22 cellular contexts compared by ENCODE assay signal in genomic region chr7:134814730-134815364, GRCh38. TPM values are rescaled to one million over a fixed set of nuclear protein-coding genes. Genes with fewer than 3 reads are reported as not detected.
DNase-seq lines count a peak whose midpoint lies in the region; ATAC-seq, FAIRE-seq and TF ChIP-seq lines count a peak whose summit lies in the region.
"Had no signal": no experiment of that assay in that cellular context is flagged by ENCODE, and none has a peak within 500 bp of the region (broad histone marks: within the 10 kb centered on the region; RNA-seq: fewer than 3 reads in every experiment).

No MANE protein-coding gene starts in this region.

- no peak for FAIRE-seq in GM12878 (lab: Jason Lieb, UNC)
- no peak for FAIRE-seq in frontal cortex (lab: Jason Lieb, UNC)
- FAIRE-seq: D721Med had no signal

- no peak overlapping the region for H2AFZ ChIP-seq in GM12878 (ENCODE audit: control insufficient read depth, low read depth, low read length)

- no peaks in the 10 kb centered on the region for H3K4me1 Mint-ChIP-seq in activated CD8-positive, alpha-beta T cell treated with anti-CD3 and anti-CD28 coated beads for 36 hours (ENCODE audit: low read depth)
- H3K4me1 Mint-ChIP-seq: stimulated activated memory B cell treated with anti-CD40 and anti-IgM and Interleukin-4, amounts not matched to agents 10 μg/mL and 1 μg/mL and 100 μg/mL, for 72 hours had no signal

- no peak overlapping the region for H3K4me3 Mint-ChIP-seq in activated CD8-positive, alpha-beta T cell treated with anti-CD3 and anti-CD28 coated beads for 36 hours
- H3K4me3 Mint-ChIP-seq: activated T-cell treated with anti-CD3 and anti-CD28 coated beads, Interleukin-2, amount 50 U/mL, for 4 hours; stimulated activated memory B cell treated with anti-CD40 and anti-IgM and Interleukin-4, amounts not matched to agents 10 μg/mL and 1 μg/mL and 100 μg/mL, for 72 hours had no signal

- no peaks in the 10 kb centered on the region for H3K4me1 ChIP-seq in GM12878 (ENCODE audit: control insufficient read depth, insufficient read depth, low read length)
- H3K4me1 ChIP-seq in muscle layer of colon (ENCODE audit: insufficient read depth, low read length): peaks cover 79% of the 10 kb centered on the region
- H3K4me1 ChIP-seq in stomach: peaks cover 5 to 62% (median 22%) of the 10 kb centered on the region in 4 donors
- H3K4me1 ChIP-seq: left lung had no signal

- no peaks in the 10 kb centered on the region for H3K9me3 Mint-ChIP-seq in activated CD8-positive, alpha-beta T cell treated with anti-CD3 and anti-CD28 coated beads for 36 hours
- H3K9me3 Mint-ChIP-seq: activated T-cell treated with anti-CD3 and anti-CD28 coated beads, Interleukin-2, amount 50 U/mL, for 4 hours; stimulated activated memory B cell treated with anti-CD40 and anti-IgM and Interleukin-4, amounts not matched to agents 10 μg/mL and 1 μg/mL and 100 μg/mL, for 72 hours had no signal

- H3K9me3 ChIP-seq in GM12878 (replicated peaks; ENCODE audit: control insufficient read depth, insufficient read depth, low read length) (no peaks in the 10 kb centered on the region), muscle layer of colon (ENCODE audit: low read length) (no peaks in the 10 kb centered on the region), stomach (no peaks in the 10 kb centered on the region)
- H3K9me3 ChIP-seq: left lung, SK-N-SH had no signal

- ATAC-seq in GM12878: no peak
- no peak for ATAC-seq in activated CD8-positive, alpha-beta T cell treated with anti-CD3 and anti-CD28 coated beads for 36 hours
- ATAC-seq in HG03439 (IDR thresholded peaks at IDR 0.05; ENCODE audit: unreplicated experiment): no peak
- ATAC-seq: activated T-cell treated with anti-CD3 and anti-CD28 coated beads, Interleukin-2, amount 50 U/mL, for 4 hours; left lung; stimulated activated memory B cell treated with anti-CD40 and anti-IgM and Interleukin-4, amounts not matched to agents 10 μg/mL and 1 μg/mL and 100 μg/mL, for 72 hours had no signal

- RAD21 ChIA-PET in GM12878 (lab: Charles Lee; ENCODE audit: unreplicated experiment): no interaction called here

- H3K36me3 ChIP-seq in GM12878 (ENCODE audit: control insufficient read depth in 2 of 2, insufficient read depth in 2 of 2, low read length in 1 of 2): no peaks in the 10 kb centered on the region
- H3K36me3 ChIP-seq in muscle layer of colon (ENCODE audit: insufficient read depth, low read length): peaks cover 20% of the 10 kb centered on the region
- no peaks in the 10 kb centered on the region for H3K36me3 ChIP-seq in stomach
- H3K36me3 ChIP-seq: left lung had no signal

- no TSS peak for BruUV-seq in GM12878 (replicated peaks; lab: Mats Ljungman, UMichigan)

- DNase-seq in GM12878 (ENCODE audit: low read depth, low spot score): no peak
- no peak for DNase-seq in epithelial cell of prostate (ENCODE audit: low read depth, low spot score)
- no peak for DNase-seq in stomach
- no peak for DNase-seq in activated CD8-positive, alpha-beta T cell treated with anti-CD3 and anti-CD28 coated beads for 36 hours
- no peak for DNase-seq in NCI-H446 treated with DMSO at 0.1 percent for 48 hours (lab: John Stamatoyannopoulos, UW)
- DNase-seq in frontal cortex (ENCODE audit: low spot score in 2 of 2): no peak
- DNase-seq: activated naive CD4-positive, alpha-beta T cell; activated T-cell treated with anti-CD3 and anti-CD28 coated beads, Interleukin-2, amount 50 U/mL, for 4 hours; C1 segment of cervical spinal cord; dermis blood vessel endothelial cell; EL; left lung; NCI-H1105; NCI-H2029 treated with DMSO at 0.1 percent for 48 hours; SK-N-SH; stimulated activated CD4-positive, alpha-beta T cell treated with anti-CD3 and anti-CD28 coated beads, Interleukin-4, amount 100 ng/mL, for 1 hour; T-helper 2 cell had no signal

- TF ChIP-seq EP300 in GM12878 (IDR thresholded peaks at IDR 0.05; ENCODE audit: borderline replicate concordance in 1 of 2, control insufficient read depth in 1 of 2, low read depth in 2 of 2, low read length in 2 of 2): no peak
- TF ChIP-seq EP300 in stomach (IDR thresholded peaks at IDR 0.05): no peak

- H3K27ac ChIP-seq in GM12878 (ENCODE audit: control insufficient read depth, insufficient read depth): no peak overlapping the region
- H3K27ac ChIP-seq in epithelial cell of prostate: peak overlapping the region; percentile 4
- peak overlapping the region; percentile 5 for H3K27ac ChIP-seq in muscle layer of colon (ENCODE audit: low read depth, low read length)
- H3K27ac ChIP-seq in stomach: peak overlapping the region in 4 of 5 donors; percentile 59 to 71 (median 63)
- H3K27ac ChIP-seq: RWPE1 had no signal

- SMC1A ChIA-PET in GM12878 (lab: Charles Lee; ENCODE audit: uncharacterized antibody, unreplicated experiment): no interaction called here

- no peak overlapping the region for H3K27ac Mint-ChIP-seq in activated CD8-positive, alpha-beta T cell treated with anti-CD3 and anti-CD28 coated beads for 36 hours
- H3K27ac Mint-ChIP-seq: stimulated activated memory B cell treated with anti-CD40 and anti-IgM and Interleukin-4, amounts not matched to agents 10 μg/mL and 1 μg/mL and 100 μg/mL, for 72 hours had no signal

- peaks cover 0 to 1% of the 10 kb centered on the region in 2 experiments; a peak in 2 of 4 replicates for H3K27me3 ChIP-seq in GM12878 (replicated peaks in 1 of 2; ENCODE audit: control insufficient read depth in 2 of 2, insufficient read depth in 2 of 2, low read length in 1 of 2)
- H3K27me3 ChIP-seq in muscle layer of colon (ENCODE audit: control insufficient read depth in 1 of 2, insufficient read depth in 2 of 2, low read length in 2 of 2): no peaks in the 10 kb centered on the region
- H3K27me3 ChIP-seq in stomach: no peaks in the 10 kb centered on the region
- H3K27me3 ChIP-seq: left lung had no signal

- CTCF ChIA-PET in GM12878 (lab: Yijun Ruan, JAX): interaction anchor here (0.5 to 0.7 kb wide), 2 partner anchors 113 to 745 kb away, joined by 3 to 4 read pairs; no protein-coding TSS in a partner anchor
- CTCF ChIA-PET in activated CD8-positive, alpha-beta T cell treated with anti-CD3 and anti-CD28 coated beads for 36 hours (lab: Charles Lee): interaction anchor here (1.4 kb wide), 1 partner anchor 18 kb away, joined by 3 read pairs; no protein-coding TSS in a partner anchor

- POLR2A ChIA-PET in GM12878 (lab: Charles Lee): no interaction called here
- POLR2A ChIA-PET in activated CD8-positive, alpha-beta T cell treated with anti-CD3 and anti-CD28 coated beads for 36 hours (lab: Charles Lee): no interaction called here

- in situ Hi-C loops in GM12878 (cut with MboI): no loop called here

- no peak overlapping the region for H3K9ac ChIP-seq in GM12878 (ENCODE audit: control insufficient read depth, insufficient read depth, low read length)
- no peak overlapping the region for H3K9ac ChIP-seq in muscle layer of colon (ENCODE audit: low read length)
- H3K9ac ChIP-seq: SK-N-SH had no signal

- TF ChIP-seq RAD21 in GM12878 (IDR thresholded peaks at IDR 0.05; ENCODE audit: insufficient read depth, low read depth, low read length): no peak

- 8% methylated on average over 4 of the region's 4 CpGs for WGBS in GM12878 (ENCODE audit: insufficient coverage, insufficient replicate concordance, low lambda C conversion rate, missing lambda C conversion rate)
- 81 to 95% (median 93%) methylated on average over 4 of the region's 4 CpGs for WGBS in stomach, 5 donors

- TF ChIP-seq CTCF in GM12878 (IDR thresholded peaks at IDR 0.05 in 2 of 3, conservative IDR thresholded peaks at IDR 0.05 in 1 of 3; ENCODE audit: control insufficient read depth in 2 of 3, extremely low read depth in 1 of 3, insufficient read depth in 1 of 3, low read depth in 3 of 3, low read length in 3 of 3): no peak
- no peak for TF ChIP-seq CTCF in stomach (IDR thresholded peaks at IDR 0.05)
- TF ChIP-seq CTCF in activated CD8-positive, alpha-beta T cell treated with anti-CD3 and anti-CD28 coated beads for 36 hours (IDR thresholded peaks at IDR 0.05): no peak

- H3K79me2 ChIP-seq in GM12878 (ENCODE audit: control insufficient read depth, insufficient read depth, low read length): no peaks in the 10 kb centered on the region

- H3K27me3 Mint-ChIP-seq in activated CD8-positive, alpha-beta T cell treated with anti-CD3 and anti-CD28 coated beads for 36 hours: peaks cover 7% of the 10 kb centered on the region

- H3K4me2 ChIP-seq in GM12878 (ENCODE audit: control insufficient read depth, insufficient read depth): no peak overlapping the region
- H3K4me2 ChIP-seq: SK-N-SH had no signal

- TF ChIP-seq POLR2A in GM12878 (IDR thresholded peaks at IDR 0.05; ENCODE audit: low read depth, low read length) (no peak), stomach (IDR thresholded peaks at IDR 0.05) (no peak)

- H3K36me3 Mint-ChIP-seq in activated CD8-positive, alpha-beta T cell treated with anti-CD3 and anti-CD28 coated beads for 36 hours (ENCODE audit: low read depth): no peaks in the 10 kb centered on the region
- H3K36me3 Mint-ChIP-seq: stimulated activated memory B cell treated with anti-CD40 and anti-IgM and Interleukin-4, amounts not matched to agents 10 μg/mL and 1 μg/mL and 100 μg/mL, for 72 hours had no signal

- H4K20me1 ChIP-seq in GM12878 (ENCODE audit: control insufficient read depth, insufficient read depth): no peaks in the 10 kb centered on the region

- intact Hi-C loops in GM12878 (cut with micrococcal nuclease; ENCODE audit: unreplicated experiment) (no loop called here), stomach (cut with DNase I; ENCODE audit: low total_unique reads) (no loop called here)
- intact Hi-C loops in activated CD8-positive, alpha-beta T cell treated with anti-CD3 and anti-CD28 coated beads for 36 hours (cut with micrococcal nuclease): no loop called here

- no peak overlapping the region for H3K4me3 ChIP-seq in GM12878
- H3K4me3 ChIP-seq in muscle layer of colon (ENCODE audit: low read depth in 1 of 2, low read length in 2 of 2): peak overlapping the region in 1 of 2 donors; percentile 5
- H3K4me3 ChIP-seq in stomach: no peak overlapping the region
- H3K4me3 ChIP-seq: left lung had no signal

RNA-seq across cellular contexts. Expression of gene CALD1, which starts 35.4 kb away (rescaled TPM):
- total RNA-seq in GM12878 (2013; cell fraction: nucleolus; rRNA removed): 0.75 TPM in 1 of 2 replicates, not detected in the other
- total RNA-seq in GM12878 (2014; rRNA removed) (0.23 and 0.65 TPM in 2 replicates), GM12878 (2014; rRNA removed; fragmentation: Illumina TruSeq; extraction: Trizol) (0.14 and 0.22 TPM in 2 replicates), GM12878 (2021) (0.54 and 0.74 TPM in 2 replicates), stomach (1,000 to 10,000 TPM in 1 of 5 donors, 100 to 1,000 TPM in 4; 300 to 1,007 (median 620) TPM), frontal cortex (27.3 TPM)
- 0.08 TPM for polyA plus RNA-seq in GM12878 (2011; ENCODE audit: low read depth)
- polyA plus RNA-seq in GM12878 (2011; rRNA removed) (0.75 and 1.3 TPM in 2 replicates), GM12878 (2014; fragmentation: Illumina TruSeq; extraction: Trizol) (0.09 and 0.10 TPM in 2 replicates), GM12878 (2014; fragmentation: Nextera tagmentation; extraction: Ambion mirVana) (under 1 TPM; 0.03 to 0.04 TPM), GM12878 (2014; rRNA removed) (0.17 and 0.19 TPM in 2 replicates), GM12878 (2016; fragmentation: Nextera tagmentation; extraction: Ambion mirVana) (under 1 TPM; 0.40 to 0.69 TPM), stomach (100 to 1,000 TPM; 146 to 179 (median 172) TPM)
- 0.36 and 0.42 TPM in 2 replicates for polyA plus RNA-seq in GM12878 (2011; cell fraction: cytosol; rRNA removed)
- 0.44 and 0.67 TPM in 2 replicates for polyA plus RNA-seq in GM12878 (2011; cell fraction: nucleus; rRNA removed)
- 0.11 and 0.22 TPM in 2 replicates for polyA plus RNA-seq in GM12878 (2012)
- polyA minus RNA-seq in GM12878 (2011; rRNA and poly(A)+ RNA removed): 0.15 and 0.31 TPM in 2 replicates
- polyA minus RNA-seq in GM12878 (2011; cell fraction: cytosol; rRNA and poly(A)+ RNA removed): 0.52 TPM in 1 of 2 replicates, not detected in the other
- 0.24 and 0.29 TPM in 2 replicates for polyA minus RNA-seq in GM12878 (2011; cell fraction: nucleus; rRNA and poly(A)+ RNA removed)
- 1 to 10 TPM; 2.1 to 2.2 TPM for total RNA-seq in activated CD8-positive, alpha-beta T cell treated with anti-CD3 and anti-CD28 coated beads for 36 hours

Comparison
In these comparisons a context has a peak if more than half of its experiments do, and no peak if none do; other contexts are left out.
1. RNA of gene CALD1, which starts 35.4 kb away (total RNA-seq): 300 to 1,007 TPM in stomach; 27.3 TPM in frontal cortex (single experiment), 2.1 to 2.2 TPM in activated CD8-positive, alpha-beta T cell treated with anti-CD3 and anti-CD28 coated beads for 36 hours and 0.14 to 0.75 TPM in GM12878; every median in the first group is over 10 times any median in the second.